In the genomic region with DNA sequence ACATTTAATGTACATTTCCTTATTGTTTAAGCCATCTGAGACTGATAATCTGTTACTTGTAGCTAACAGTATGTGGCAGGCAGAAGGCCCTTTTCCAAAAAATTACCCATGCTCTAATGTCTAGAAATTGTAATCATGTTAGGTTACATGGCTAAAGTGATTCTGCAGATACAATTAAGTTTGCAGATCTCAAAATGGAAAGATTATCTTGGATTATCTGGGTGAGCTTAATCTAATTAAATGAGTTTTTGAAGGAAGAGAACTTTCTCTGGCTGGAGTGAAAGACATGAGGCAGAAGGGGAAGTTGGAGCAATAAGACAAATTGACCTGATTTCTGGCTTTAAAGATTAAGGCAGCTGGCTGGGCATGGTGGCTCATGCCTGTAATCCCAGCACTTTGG, we compare ENCODE assay signal across 1 cellular context.
TF ChIP-seq lines count a peak whose summit lies in the region.

No MANE protein-coding gene starts in this region.

TF ChIP-seq in GM12878, 131 proteins besides CTCF, POLR2A, EP300 and RAD21:
- TF ChIP-seq BCLAF1 (IDR thresholded peaks at IDR 0.05), result no peak
- TF ChIP-seq NRF1 (conservative IDR thresholded peaks at IDR 0.05; ENCODE audit: low read depth, low read length), result no peak
- TF ChIP-seq, protein P1, sequence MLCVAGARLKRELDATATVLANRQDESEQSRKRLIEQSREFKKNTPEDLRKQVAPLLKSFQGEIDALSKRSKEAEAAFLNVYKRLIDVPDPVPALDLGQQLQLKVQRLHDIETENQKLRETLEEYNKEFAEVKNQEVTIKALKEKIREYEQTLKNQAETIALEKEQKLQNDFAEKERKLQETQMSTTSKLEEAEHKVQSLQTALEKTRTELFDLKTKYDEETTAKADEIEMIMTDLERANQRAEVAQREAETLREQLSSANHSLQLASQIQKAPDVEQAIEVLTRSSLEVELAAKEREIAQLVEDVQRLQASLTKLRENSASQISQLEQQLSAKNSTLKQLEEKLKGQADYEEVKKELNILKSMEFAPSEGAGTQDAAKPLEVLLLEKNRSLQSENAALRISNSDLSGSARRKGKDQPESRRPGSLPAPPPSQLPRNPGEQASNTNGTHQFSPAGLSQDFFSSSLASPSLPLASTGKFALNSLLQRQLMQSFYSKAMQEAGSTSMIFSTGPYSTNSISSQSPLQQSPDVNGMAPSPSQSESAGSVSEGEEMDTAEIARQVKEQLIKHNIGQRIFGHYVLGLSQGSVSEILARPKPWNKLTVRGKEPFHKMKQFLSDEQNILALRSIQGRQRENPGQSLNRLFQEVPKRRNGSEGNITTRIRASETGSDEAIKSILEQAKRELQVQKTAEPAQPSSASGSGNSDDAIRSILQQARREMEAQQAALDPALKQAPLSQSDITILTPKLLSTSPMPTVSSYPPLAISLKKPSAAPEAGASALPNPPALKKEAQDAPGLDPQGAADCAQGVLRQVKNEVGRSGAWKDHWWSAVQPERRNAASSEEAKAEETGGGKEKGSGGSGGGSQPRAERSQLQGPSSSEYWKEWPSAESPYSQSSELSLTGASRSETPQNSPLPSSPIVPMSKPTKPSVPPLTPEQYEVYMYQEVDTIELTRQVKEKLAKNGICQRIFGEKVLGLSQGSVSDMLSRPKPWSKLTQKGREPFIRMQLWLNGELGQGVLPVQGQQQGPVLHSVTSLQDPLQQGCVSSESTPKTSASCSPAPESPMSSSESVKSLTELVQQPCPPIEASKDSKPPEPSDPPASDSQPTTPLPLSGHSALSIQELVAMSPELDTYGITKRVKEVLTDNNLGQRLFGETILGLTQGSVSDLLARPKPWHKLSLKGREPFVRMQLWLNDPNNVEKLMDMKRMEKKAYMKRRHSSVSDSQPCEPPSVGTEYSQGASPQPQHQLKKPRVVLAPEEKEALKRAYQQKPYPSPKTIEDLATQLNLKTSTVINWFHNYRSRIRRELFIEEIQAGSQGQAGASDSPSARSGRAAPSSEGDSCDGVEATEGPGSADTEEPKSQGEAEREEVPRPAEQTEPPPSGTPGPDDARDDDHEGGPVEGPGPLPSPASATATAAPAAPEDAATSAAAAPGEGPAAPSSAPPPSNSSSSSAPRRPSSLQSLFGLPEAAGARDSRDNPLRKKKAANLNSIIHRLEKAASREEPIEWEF (IDR thresholded peaks at IDR 0.05; ENCODE audit: insufficient replicate concordance, low read depth, low read length), result no peak
- TF ChIP-seq MEF2B (IDR thresholded peaks at IDR 0.05; ENCODE audit: partially characterized antibody, poor library complexity, severe bottlenecking), result no peak
- no peak for TF ChIP-seq HCFC1 (IDR thresholded peaks at IDR 0.05; ENCODE audit: low read length)
- no peak for TF ChIP-seq JUND (IDR thresholded peaks at IDR 0.05; ENCODE audit: low read depth, low read length)
- no peak for TF ChIP-seq POLR2AphosphoS5 (IDR thresholded peaks at IDR 0.05; ENCODE audit: low read length)
- no peak for TF ChIP-seq STAT1 (conservative IDR thresholded peaks at IDR 0.05)
- no peak for TF ChIP-seq PRDM15 (CRISPR knock-in tag; IDR thresholded peaks at IDR 0.05)
- no peak for TF ChIP-seq ZBED1 (IDR thresholded peaks at IDR 0.05; ENCODE audit: borderline replicate concordance)
- no peak for TF ChIP-seq GATAD2B (conservative IDR thresholded peaks at IDR 0.05; ENCODE audit: low read depth)
- TF ChIP-seq, protein P2, sequence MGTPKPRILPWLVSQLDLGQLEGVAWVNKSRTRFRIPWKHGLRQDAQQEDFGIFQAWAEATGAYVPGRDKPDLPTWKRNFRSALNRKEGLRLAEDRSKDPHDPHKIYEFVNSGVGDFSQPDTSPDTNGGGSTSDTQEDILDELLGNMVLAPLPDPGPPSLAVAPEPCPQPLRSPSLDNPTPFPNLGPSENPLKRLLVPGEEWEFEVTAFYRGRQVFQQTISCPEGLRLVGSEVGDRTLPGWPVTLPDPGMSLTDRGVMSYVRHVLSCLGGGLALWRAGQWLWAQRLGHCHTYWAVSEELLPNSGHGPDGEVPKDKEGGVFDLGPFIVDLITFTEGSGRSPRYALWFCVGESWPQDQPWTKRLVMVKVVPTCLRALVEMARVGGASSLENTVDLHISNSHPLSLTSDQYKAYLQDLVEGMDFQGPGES (IDR thresholded peaks at IDR 0.05), result no peak
- no peak for TF ChIP-seq WRNIP1 (IDR thresholded peaks at IDR 0.05; ENCODE audit: borderline replicate concordance, low read depth, low read length)
- TF ChIP-seq MYC (IDR thresholded peaks at IDR 0.05; ENCODE audit: insufficient read depth, insufficient read length, insufficient replicate concordance, low read length, severe bottlenecking), result no peak
- TF ChIP-seq, protein P3, sequence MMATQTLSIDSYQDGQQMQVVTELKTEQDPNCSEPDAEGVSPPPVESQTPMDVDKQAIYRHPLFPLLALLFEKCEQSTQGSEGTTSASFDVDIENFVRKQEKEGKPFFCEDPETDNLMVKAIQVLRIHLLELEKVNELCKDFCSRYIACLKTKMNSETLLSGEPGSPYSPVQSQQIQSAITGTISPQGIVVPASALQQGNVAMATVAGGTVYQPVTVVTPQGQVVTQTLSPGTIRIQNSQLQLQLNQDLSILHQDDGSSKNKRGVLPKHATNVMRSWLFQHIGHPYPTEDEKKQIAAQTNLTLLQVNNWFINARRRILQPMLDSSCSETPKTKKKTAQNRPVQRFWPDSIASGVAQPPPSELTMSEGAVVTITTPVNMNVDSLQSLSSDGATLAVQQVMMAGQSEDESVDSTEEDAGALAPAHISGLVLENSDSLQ (IDR thresholded peaks at IDR 0.05), result no peak
- TF ChIP-seq, protein P4, sequence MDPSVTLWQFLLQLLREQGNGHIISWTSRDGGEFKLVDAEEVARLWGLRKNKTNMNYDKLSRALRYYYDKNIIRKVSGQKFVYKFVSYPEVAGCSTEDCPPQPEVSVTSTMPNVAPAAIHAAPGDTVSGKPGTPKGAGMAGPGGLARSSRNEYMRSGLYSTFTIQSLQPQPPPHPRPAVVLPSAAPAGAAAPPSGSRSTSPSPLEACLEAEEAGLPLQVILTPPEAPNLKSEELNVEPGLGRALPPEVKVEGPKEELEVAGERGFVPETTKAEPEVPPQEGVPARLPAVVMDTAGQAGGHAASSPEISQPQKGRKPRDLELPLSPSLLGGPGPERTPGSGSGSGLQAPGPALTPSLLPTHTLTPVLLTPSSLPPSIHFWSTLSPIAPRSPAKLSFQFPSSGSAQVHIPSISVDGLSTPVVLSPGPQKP (IDR thresholded peaks at IDR 0.05; ENCODE audit: low read depth, low read length), result no peak
- no peak for TF ChIP-seq ETV6 (conservative IDR thresholded peaks at IDR 0.05 in 1 of 2, IDR thresholded peaks at IDR 0.05 in 1 of 2; ENCODE audit: borderline replicate concordance in 1 of 2, low read depth in 1 of 2)
- no peak for TF ChIP-seq BCL11A (IDR thresholded peaks at IDR 0.05; ENCODE audit: low read depth, low read length)
- TF ChIP-seq HDAC2 (IDR thresholded peaks at IDR 0.05), result no peak
